9 cellular contexts compared by ENCODE assay signal in genomic region chr10:103493362-103493871, GRCh38. TPM values are rescaled to one million over a fixed set of nuclear protein-coding genes. Genes with fewer than 3 reads are reported as not detected.
DNase-seq lines count a peak whose midpoint lies in the region; ATAC-seq, FAIRE-seq and TF ChIP-seq lines count a peak whose summit lies in the region.
"Had no signal": no experiment of that assay in that cellular context is flagged by ENCODE, and none has a peak within 500 bp of the region (broad histone marks: within the 10 kb centered on the region; RNA-seq: fewer than 3 reads in every experiment).

Gene NEURL1 (plus strand): TSS chr10:103493705. CDS start chr10:103494388, 683 bp downstream.

- FAIRE-seq in D721Med (lab: Jason Lieb, UNC): no peak
- no peak for FAIRE-seq in small intestine (lab: Jason Lieb, UNC)

- DNase-seq in D721Med (ENCODE audit: insufficient read length, low spot score): peak; percentile 41
- DNase-seq in NCI-H1105 (lab: John Stamatoyannopoulos, UW): peak; percentile 34
- peak in 42 of 58 donors; percentile 13 to 81 (median 37) for DNase-seq in anterior cingulate cortex (lab: John Stamatoyannopoulos, UW)
- DNase-seq in iPS-NIHi7 (ENCODE audit: extremely low spot score): peak; percentile 64
- DNase-seq in small intestine: no peak
- DNase-seq in LoVo (ENCODE audit: low spot score): no peak

- no peak for TF ChIP-seq CTCF in D721Med (IDR thresholded peaks at IDR 0.05; ENCODE audit: insufficient read depth, missing control alignments)

- no peaks in the 10 kb centered on the region for H3K9me3 ChIP-seq in small intestine (ENCODE audit: control insufficient read depth, low read depth)
- H3K9me3 ChIP-seq: neutrophil had no signal

- H3K4me1 ChIP-seq in small intestine (ENCODE audit: control insufficient read depth in 2 of 2, insufficient read depth in 1 of 2, low read depth in 1 of 2, low read length in 1 of 2): no peaks in the 10 kb centered on the region

- H3K4me3 ChIP-seq in small intestine (ENCODE audit: low read depth in 1 of 2, low read length in 2 of 2): peak within 1 kb of the TSS; percentile 38 to 62

- no peaks in the 10 kb centered on the region for H3K36me3 ChIP-seq in small intestine (ENCODE audit: control insufficient read depth in 2 of 2, insufficient read depth in 2 of 2, low read length in 2 of 2)
- H3K36me3 ChIP-seq: neutrophil had no signal

- no peak within 1 kb of the TSS for H3K27ac ChIP-seq in small intestine (ENCODE audit: low read depth in 1 of 2, low read length in 1 of 2)
- H3K27ac ChIP-seq: neutrophil had no signal

- ATAC-seq in HG02884 (IDR thresholded peaks at IDR 0.05; ENCODE audit: unreplicated experiment): no peak
- ATAC-seq in HG03457 (IDR thresholded peaks at IDR 0.05; ENCODE audit: unreplicated experiment): no peak

- 2 to 4% (median 2%) methylated on average over 39 to 57 of the region's 57 CpGs for WGBS in small intestine, 3 donors

- H3K27me3 ChIP-seq in small intestine (ENCODE audit: control insufficient read depth in 2 of 2, insufficient read depth in 2 of 2, low read length in 2 of 2): peaks cover 0 to 4% of the 10 kb centered on the region in 2 donors

RNA-seq across cellular contexts. Expression of gene NEURL1, which starts in this region (rescaled TPM):
- polyA plus RNA-seq in small intestine: 10 to 100 TPM; 14.6 to 25.7 (median 15.9) TPM

Comparison
In these comparisons a context has a peak if more than half of its experiments do, and no peak if none do; other contexts are left out.
1. DNase-seq: peak in D721Med (single experiment), NCI-H1105 (single experiment), anterior cingulate cortex (42 of 58) and iPS-NIHi7 (single experiment); none in small intestine (single experiment) and LoVo (single experiment).